ENCODE assay signal across 27 cellular contexts in the genomic region with DNA sequence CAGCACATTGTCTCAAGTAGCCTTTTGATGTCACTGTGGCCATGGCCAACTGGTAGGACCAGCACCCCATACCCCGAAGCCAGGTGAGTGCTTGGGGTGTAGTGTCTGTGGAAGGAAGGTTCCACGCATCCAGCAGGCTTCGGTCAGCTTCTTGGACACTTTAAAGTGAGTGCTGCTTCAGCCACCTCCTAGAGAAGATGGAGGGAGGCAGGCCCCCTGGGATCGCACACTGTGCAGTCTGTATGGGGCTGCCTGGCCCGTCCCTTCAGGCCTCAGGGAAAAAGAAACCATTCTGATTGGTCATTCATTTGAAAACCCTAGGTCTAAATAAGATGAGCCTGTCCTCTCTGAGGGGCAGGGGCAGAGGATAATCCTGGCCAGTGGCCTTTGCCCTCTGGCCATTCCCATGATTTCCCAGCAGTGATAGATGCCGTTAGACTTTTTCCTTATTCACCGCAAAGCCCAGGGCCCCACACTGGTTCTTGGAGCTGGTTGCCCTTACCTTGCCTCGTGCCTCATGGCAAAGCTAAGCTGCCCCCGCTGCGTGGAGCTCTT. TPM values are rescaled to one million over a fixed set of nuclear protein-coding genes. Genes with fewer than 3 reads are reported as not detected.
DNase-seq lines count a peak whose midpoint lies in the region; ATAC-seq and TF ChIP-seq lines count a peak whose summit lies in the region.
"Had no signal": no experiment of that assay in that cellular context is flagged by ENCODE, and none has a peak within 500 bp of the region (broad histone marks: within the 10 kb centered on the region; RNA-seq: fewer than 3 reads in every experiment).

No MANE protein-coding gene starts in this region.

- CTCF ChIA-PET in T-cell (lab: Charles Lee) = no interaction called here

- no peaks in the 10 kb centered on the region for H3K27me3 ChIP-seq in left ventricle myocardium inferior (ENCODE audit: low read depth)
- no peaks in the 10 kb centered on the region for H3K27me3 ChIP-seq in liver (ENCODE audit: control insufficient read depth in 4 of 4, insufficient read depth in 4 of 4, low read length in 3 of 4)
- H3K27me3 ChIP-seq: adrenal gland, body of pancreas, dorsolateral prefrontal cortex, sigmoid colon, testis, uterus had no signal

- H3K36me3 ChIP-seq in left ventricle myocardium inferior (no peaks in the 10 kb centered on the region), liver (ENCODE audit: control insufficient read depth in 4 of 4, insufficient read depth in 3 of 4, low read depth in 1 of 4, low read length in 3 of 4) (no peaks in the 10 kb centered on the region)
- H3K36me3 ChIP-seq: adrenal gland, sigmoid colon, uterus, WERI-Rb-1 had no signal

- TF ChIP-seq RAD21 in liver (IDR thresholded peaks at IDR 0.05) = no peak

- H3K27ac ChIP-seq in left ventricle myocardium inferior (replicated peaks) (peak overlapping the region; percentile 82), liver (ENCODE audit: low read depth in 1 of 2, low read length in 2 of 2) (no peak overlapping the region)
- H3K27ac ChIP-seq: body of pancreas, dorsolateral prefrontal cortex, lower lobe of right lung, sigmoid colon, testis, uterus, WERI-Rb-1 had no signal

- TF ChIP-seq CTCF in left ventricle myocardium inferior (IDR thresholded peaks at IDR 0.05; ENCODE audit: borderline replicate concordance) = no peak
- TF ChIP-seq CTCF in liver (IDR thresholded peaks at IDR 0.05; ENCODE audit: low read depth, low read length, missing input control) = no peak

- H3K36me3 Mint-ChIP-seq in T-cell = peaks cover 22% of the 10 kb centered on the region
- peaks cover 33% of the 10 kb centered on the region for H3K36me3 Mint-ChIP-seq in stimulated activated effector memory CD8-positive, alpha-beta T cell treated with anti-CD3 and anti-CD28 coated beads, Interleukin-12 subunit alpha, Interleukin-12 subunit beta, amount 100 ng/mL, for 72 hours

- POLR2A ChIA-PET in T-cell (lab: Charles Lee) = no interaction called here

- no peak overlapping the region for H3K9ac ChIP-seq in liver (ENCODE audit: low read depth in 1 of 2, low read length in 2 of 2)

- peaks cover 73 to 79% (median 76%) of the 10 kb centered on the region in 3 donors for H3K4me1 Mint-ChIP-seq in T-cell
- peaks cover 63% of the 10 kb centered on the region for H3K4me1 Mint-ChIP-seq in stimulated activated effector memory CD8-positive, alpha-beta T cell treated with anti-CD3 and anti-CD28 coated beads, Interleukin-12 subunit alpha, Interleukin-12 subunit beta, amount 100 ng/mL, for 72 hours

- H3K4me3 ChIP-seq in left ventricle myocardium inferior = no peak overlapping the region
- no peak overlapping the region for H3K4me3 ChIP-seq in liver (ENCODE audit: low read depth in 1 of 3, low read length in 3 of 3)
- H3K4me3 ChIP-seq: adrenal gland, body of pancreas, dorsolateral prefrontal cortex, lower lobe of right lung, sigmoid colon, testis, uterus had no signal

- no peaks in the 10 kb centered on the region for H3K9me3 ChIP-seq in left ventricle myocardium inferior (replicated peaks)
- no peaks in the 10 kb centered on the region for H3K9me3 ChIP-seq in liver (ENCODE audit: control insufficient read depth in 4 of 4, low read length in 3 of 4)
- H3K9me3 ChIP-seq: adrenal gland, body of pancreas, lower lobe of right lung, sigmoid colon, testis, uterus had no signal

- intact Hi-C loops in left ventricle myocardium inferior (cut with micrococcal nuclease) (no loop called here), left ventricle myocardium superior (cut with micrococcal nuclease) (no loop called here)

- H3K27me3 Mint-ChIP-seq in T-cell = no peaks in the 10 kb centered on the region

- no peak for ATAC-seq in left ventricle myocardium superior
- ATAC-seq in T-cell (replicated peaks in 1 of 4) = no peak
- ATAC-seq in stimulated activated effector memory CD8-positive, alpha-beta T cell treated with anti-CD3 and anti-CD28 coated beads, Interleukin-12 subunit alpha, Interleukin-12 subunit beta, amount 100 ng/mL, for 72 hours = no peak
- no peak for ATAC-seq in HG02840 (IDR thresholded peaks at IDR 0.05; ENCODE audit: low FRiP score, unreplicated experiment)
- ATAC-seq: body of pancreas, lower lobe of right lung had no signal

- H3K4me3 Mint-ChIP-seq in T-cell = no peak overlapping the region
- H3K4me3 Mint-ChIP-seq in stimulated activated effector memory CD8-positive, alpha-beta T cell treated with anti-CD3 and anti-CD28 coated beads, Interleukin-12 subunit alpha, Interleukin-12 subunit beta, amount 100 ng/mL, for 72 hours = no peak overlapping the region
- H3K4me3 Mint-ChIP-seq: HFFc6 had no signal

- WGBS in liver = 83% methylated on average over 10 of the region's 10 CpGs

- peaks cover 79% of the 10 kb centered on the region for H3K4me1 ChIP-seq in left ventricle myocardium inferior
- peaks cover 14 to 36% (median 31%) of the 10 kb centered on the region in 4 donors for H3K4me1 ChIP-seq in liver (ENCODE audit: control insufficient read depth in 4 of 4, insufficient read depth in 4 of 4, low read length in 3 of 4)
- H3K4me1 ChIP-seq: uterus had no signal

- H3K27ac Mint-ChIP-seq in T-cell = peak overlapping the region; percentile 22 to 23
- H3K27ac Mint-ChIP-seq in stimulated activated effector memory CD8-positive, alpha-beta T cell treated with anti-CD3 and anti-CD28 coated beads, Interleukin-12 subunit alpha, Interleukin-12 subunit beta, amount 100 ng/mL, for 72 hours = peak overlapping the region; percentile 93
- H3K27ac Mint-ChIP-seq: HFFc6 had no signal

- no peaks in the 10 kb centered on the region for H3K9me3 Mint-ChIP-seq in T-cell
- H3K9me3 Mint-ChIP-seq in stimulated activated effector memory CD8-positive, alpha-beta T cell treated with anti-CD3 and anti-CD28 coated beads, Interleukin-12 subunit alpha, Interleukin-12 subunit beta, amount 100 ng/mL, for 72 hours = no peaks in the 10 kb centered on the region
- H3K9me3 Mint-ChIP-seq: HFFc6 had no signal

- DNase-seq in left ventricle myocardium inferior (no peak), left ventricle myocardium superior (no peak), T-cell (no peak), DMS153 (lab: John Stamatoyannopoulos, UW) (no peak), OCI-M2 (lab: John Stamatoyannopoulos, UW; ENCODE audit: unreplicated experiment) (no peak)
- no peak for DNase-seq in stimulated activated effector memory CD8-positive, alpha-beta T cell treated with anti-CD3 and anti-CD28 coated beads, Interleukin-12 subunit alpha, Interleukin-12 subunit beta, amount 100 ng/mL, for 72 hours (ENCODE audit: low spot score in 2 of 2)
- DNase-seq: activated CD4-positive, alpha-beta T cell treated with anti-CD3 and anti-CD28 coated beads, Interleukin-2, amount 50 U/mL, for 4 hours; activated effector memory CD4-positive, alpha-beta T cell treated with Interleukin-2 at 50 U/mL for 16 hours; adrenal gland; body of pancreas; C1 segment of cervical spinal cord; dorsolateral prefrontal cortex; HFFc6; lower lobe of right lung; NCI-H1048; NCI-H1694; NCI-H510A; SHP77; sigmoid colon; stimulated activated CD4-positive, alpha-beta T cell treated with anti-CD3 and anti-CD28 coated beads, Interleukin-4, amount 100 ng/mL, for 4 hours; stimulated activated naive CD4-positive, alpha-beta T cell; T1000; testis; uterus; WERI-Rb-1 had no signal

TF ChIP-seq in liver, 16 proteins besides CTCF, POLR2A, EP300 and RAD21:
- TF ChIP-seq HNF4A (conservative IDR thresholded peaks at IDR 0.05) (peak; percentile 68 to 71), RXRA (IDR thresholded peaks at IDR 0.05) (peak in 1 of 2 donors; percentile 19), YY1 (IDR thresholded peaks at IDR 0.05) (no peak)

RNA-seq across cellular contexts. Expression of a gene that starts 30.7 kb away (rescaled TPM):
- total RNA-seq in left ventricle myocardium inferior (24.1 TPM), left ventricle myocardium superior (29.7 TPM), T-cell (100 to 1,000 TPM; 114 to 144 (median 133) TPM), liver (10 to 100 TPM; 20.2 to 23.7 TPM)
- polyA plus RNA-seq in liver = 10 to 100 TPM in 1 of 2 donors, 1 to 10 TPM in 1; 7.1 to 16.1 TPM
